ENCODE assay signal across 1 cellular context in the genomic region with DNA sequence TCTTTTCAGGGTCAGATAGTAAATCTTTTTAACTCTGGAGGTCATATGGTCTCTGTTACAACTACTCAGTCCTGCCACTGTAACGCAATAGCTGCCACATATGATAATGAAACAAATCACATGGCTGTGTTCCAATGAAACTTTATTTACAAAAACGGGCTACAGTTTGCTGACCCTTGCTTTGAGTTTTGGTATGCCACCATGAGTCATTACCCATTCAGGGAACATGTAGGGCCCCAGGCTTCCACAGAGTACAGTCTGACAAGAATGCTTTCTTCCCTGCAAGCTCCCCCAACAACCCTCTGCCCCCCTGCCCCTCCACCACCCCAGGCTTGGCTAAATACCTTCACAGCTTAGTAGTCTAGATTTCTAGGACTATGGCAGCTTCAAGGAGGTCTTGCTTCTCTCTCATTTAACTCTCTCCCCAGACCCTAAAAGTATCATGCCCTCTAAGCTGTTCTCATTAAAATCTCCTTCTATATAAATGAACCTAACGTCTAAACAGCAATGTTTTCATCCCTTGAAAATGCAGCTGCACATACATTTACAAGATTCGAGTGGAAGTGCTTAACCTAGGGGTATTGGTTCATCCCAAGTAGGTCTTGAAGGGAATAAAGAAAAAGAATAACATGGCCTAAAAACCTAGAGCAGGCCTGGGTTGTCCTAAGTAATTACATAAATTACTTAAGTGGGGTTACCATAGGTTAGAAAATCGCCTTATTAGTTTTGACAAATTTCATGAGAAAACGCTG.
A peak's percentile ranks its signal among the peaks of the same experiment; 100 is the strongest.
TF ChIP-seq lines count a peak whose summit lies in the region.

No MANE protein-coding gene starts in this region.

TF ChIP-seq in HepG2, 621 proteins besides CTCF, POLR2A, EP300 and RAD21 (continued from another document):
- TF ChIP-seq, protein P1, sequence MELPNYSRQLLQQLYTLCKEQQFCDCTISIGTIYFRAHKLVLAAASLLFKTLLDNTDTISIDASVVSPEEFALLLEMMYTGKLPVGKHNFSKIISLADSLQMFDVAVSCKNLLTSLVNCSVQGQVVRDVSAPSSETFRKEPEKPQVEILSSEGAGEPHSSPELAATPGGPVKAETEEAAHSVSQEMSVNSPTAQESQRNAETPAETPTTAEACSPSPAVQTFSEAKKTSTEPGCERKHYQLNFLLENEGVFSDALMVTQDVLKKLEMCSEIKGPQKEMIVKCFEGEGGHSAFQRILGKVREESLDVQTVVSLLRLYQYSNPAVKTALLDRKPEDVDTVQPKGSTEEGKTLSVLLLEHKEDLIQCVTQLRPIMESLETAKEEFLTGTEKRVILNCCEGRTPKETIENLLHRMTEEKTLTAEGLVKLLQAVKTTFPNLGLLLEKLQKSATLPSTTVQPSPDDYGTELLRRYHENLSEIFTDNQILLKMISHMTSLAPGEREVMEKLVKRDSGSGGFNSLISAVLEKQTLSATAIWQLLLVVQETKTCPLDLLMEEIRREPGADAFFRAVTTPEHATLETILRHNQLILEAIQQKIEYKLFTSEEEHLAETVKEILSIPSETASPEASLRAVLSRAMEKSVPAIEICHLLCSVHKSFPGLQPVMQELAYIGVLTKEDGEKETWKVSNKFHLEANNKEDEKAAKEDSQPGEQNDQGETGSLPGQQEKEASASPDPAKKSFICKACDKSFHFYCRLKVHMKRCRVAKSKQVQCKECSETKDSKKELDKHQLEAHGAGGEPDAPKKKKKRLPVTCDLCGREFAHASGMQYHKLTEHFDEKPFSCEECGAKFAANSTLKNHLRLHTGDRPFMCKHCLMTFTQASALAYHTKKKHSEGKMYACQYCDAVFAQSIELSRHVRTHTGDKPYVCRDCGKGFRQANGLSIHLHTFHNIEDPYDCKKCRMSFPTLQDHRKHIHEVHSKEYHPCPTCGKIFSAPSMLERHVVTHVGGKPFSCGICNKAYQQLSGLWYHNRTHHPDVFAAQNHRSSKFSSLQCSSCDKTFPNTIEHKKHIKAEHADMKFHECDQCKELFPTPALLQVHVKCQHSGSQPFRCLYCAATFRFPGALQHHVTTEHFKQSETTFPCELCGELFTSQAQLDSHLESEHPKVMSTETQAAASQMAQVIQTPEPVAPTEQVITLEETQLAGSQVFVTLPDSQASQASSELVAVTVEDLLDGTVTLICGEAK (IDR thresholded peaks at IDR 0.05) = peak; percentile 32; the same call in 1 of the 2 replicates
- TF ChIP-seq, protein P1 (CRISPR knock-in tag; IDR thresholded peaks at IDR 0.05) = peak; percentile 47; the same call in 1 of the 2 replicates
- TF ChIP-seq ZNF207 (IDR thresholded peaks at IDR 0.05; ENCODE audit: borderline replicate concordance) = no peak
